In genomic region chr10:44249490-44249889, GRCh38 we compare ENCODE assay signal across 19 cellular contexts.
"Had no signal": no experiment of that assay in that cellular context is flagged by ENCODE, and none has a peak within 500 bp of the region (broad histone marks: within the 10 kb centered on the region; RNA-seq: fewer than 3 reads in every experiment).

No MANE protein-coding gene starts in this region.

- ATAC-seq: activated CD8-positive, alpha-beta T cell treated with anti-CD3 and anti-CD28 coated beads for 36 hours; activated naive CD4-positive, alpha-beta T cell treated with anti-CD3 and anti-CD28 coated beads, Interleukin-2, amount 50 U/mL, for 72 hours; activated T-cell treated with anti-CD3 and anti-CD28 coated beads, Interleukin-2, amount 50 U/mL, for 4 hours; body of pancreas; esophagus mucosa; natural killer cell; stimulated activated memory B cell treated with anti-CD40 and anti-IgM and Interleukin-4, amounts not matched to agents 10 μg/mL and 1 μg/mL and 100 μg/mL, for 72 hours had no signal

- DNase-seq: activated B cell treated with CpG ODN at 0.5 μM for 24 hours; activated CD4-positive, alpha-beta T cell treated with anti-CD3 and anti-CD28 coated beads for 48 hours; activated CD8-positive, alpha-beta T cell treated with anti-CD3 and anti-CD28 coated beads for 36 hours; activated effector memory CD4-positive, alpha-beta T cell treated with anti-CD3 and anti-CD28 coated beads, Interleukin-2, amount 50 U/mL, for 16 hours; activated T-cell treated with anti-CD3 and anti-CD28 coated beads, Interleukin-2, amount 50 U/mL, for 4 hours; amniotic stem cell; body of pancreas; central memory CD4-positive, alpha-beta T cell; colonic mucosa; hippocampal formation; left ventricle myocardium inferior; natural killer cell; nucleus accumbens; stimulated activated CD4-positive, alpha-beta T cell treated with anti-CD3 and anti-CD28 coated beads, Interleukin-2, amount 100 ng/mL, for 48 hours; thyroid gland; uterus had no signal

- H3K36me3 ChIP-seq: colonic mucosa, left ventricle myocardium inferior, thyroid gland, uterus had no signal

- H3K27me3 ChIP-seq: body of pancreas, colonic mucosa, thyroid gland, uterus had no signal

- H3K27ac ChIP-seq: body of pancreas, colonic mucosa, left ventricle myocardium inferior, thyroid gland, uterus had no signal

- H3K4me1 ChIP-seq: colonic mucosa, thyroid gland, uterus had no signal

- H3K4me3 ChIP-seq: body of pancreas, colonic mucosa, left ventricle myocardium inferior, thyroid gland, uterus had no signal

- H3K9me3 ChIP-seq: body of pancreas, colonic mucosa, thyroid gland, uterus had no signal
